Comparison of ENCODE assay signal across 1 cellular context in the genomic region with DNA sequence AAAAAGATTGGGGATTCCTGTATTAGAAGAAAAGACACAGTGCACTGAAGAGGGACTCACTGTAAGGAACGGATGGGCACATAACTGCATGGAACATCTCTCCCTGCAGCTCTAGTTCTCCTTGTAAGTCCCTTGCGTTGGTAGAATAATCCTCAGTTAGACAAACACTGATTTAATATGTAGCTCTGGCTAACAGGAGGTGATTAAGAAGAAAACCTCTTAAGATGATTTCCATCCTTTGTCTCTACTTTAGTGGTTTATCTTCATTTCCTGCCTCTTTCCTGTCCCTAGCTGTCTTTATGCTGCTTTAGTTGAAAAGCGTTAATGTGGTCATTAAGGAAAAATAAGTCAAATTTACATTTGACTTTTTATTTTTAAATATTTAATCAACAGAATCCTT.
TF ChIP-seq lines count a peak whose summit lies in the region.

No MANE protein-coding gene starts in this region.

TF ChIP-seq in GM23338, 12 proteins besides CTCF, POLR2A, EP300 and RAD21 (continued from another document):
- TF ChIP-seq, protein P1, sequence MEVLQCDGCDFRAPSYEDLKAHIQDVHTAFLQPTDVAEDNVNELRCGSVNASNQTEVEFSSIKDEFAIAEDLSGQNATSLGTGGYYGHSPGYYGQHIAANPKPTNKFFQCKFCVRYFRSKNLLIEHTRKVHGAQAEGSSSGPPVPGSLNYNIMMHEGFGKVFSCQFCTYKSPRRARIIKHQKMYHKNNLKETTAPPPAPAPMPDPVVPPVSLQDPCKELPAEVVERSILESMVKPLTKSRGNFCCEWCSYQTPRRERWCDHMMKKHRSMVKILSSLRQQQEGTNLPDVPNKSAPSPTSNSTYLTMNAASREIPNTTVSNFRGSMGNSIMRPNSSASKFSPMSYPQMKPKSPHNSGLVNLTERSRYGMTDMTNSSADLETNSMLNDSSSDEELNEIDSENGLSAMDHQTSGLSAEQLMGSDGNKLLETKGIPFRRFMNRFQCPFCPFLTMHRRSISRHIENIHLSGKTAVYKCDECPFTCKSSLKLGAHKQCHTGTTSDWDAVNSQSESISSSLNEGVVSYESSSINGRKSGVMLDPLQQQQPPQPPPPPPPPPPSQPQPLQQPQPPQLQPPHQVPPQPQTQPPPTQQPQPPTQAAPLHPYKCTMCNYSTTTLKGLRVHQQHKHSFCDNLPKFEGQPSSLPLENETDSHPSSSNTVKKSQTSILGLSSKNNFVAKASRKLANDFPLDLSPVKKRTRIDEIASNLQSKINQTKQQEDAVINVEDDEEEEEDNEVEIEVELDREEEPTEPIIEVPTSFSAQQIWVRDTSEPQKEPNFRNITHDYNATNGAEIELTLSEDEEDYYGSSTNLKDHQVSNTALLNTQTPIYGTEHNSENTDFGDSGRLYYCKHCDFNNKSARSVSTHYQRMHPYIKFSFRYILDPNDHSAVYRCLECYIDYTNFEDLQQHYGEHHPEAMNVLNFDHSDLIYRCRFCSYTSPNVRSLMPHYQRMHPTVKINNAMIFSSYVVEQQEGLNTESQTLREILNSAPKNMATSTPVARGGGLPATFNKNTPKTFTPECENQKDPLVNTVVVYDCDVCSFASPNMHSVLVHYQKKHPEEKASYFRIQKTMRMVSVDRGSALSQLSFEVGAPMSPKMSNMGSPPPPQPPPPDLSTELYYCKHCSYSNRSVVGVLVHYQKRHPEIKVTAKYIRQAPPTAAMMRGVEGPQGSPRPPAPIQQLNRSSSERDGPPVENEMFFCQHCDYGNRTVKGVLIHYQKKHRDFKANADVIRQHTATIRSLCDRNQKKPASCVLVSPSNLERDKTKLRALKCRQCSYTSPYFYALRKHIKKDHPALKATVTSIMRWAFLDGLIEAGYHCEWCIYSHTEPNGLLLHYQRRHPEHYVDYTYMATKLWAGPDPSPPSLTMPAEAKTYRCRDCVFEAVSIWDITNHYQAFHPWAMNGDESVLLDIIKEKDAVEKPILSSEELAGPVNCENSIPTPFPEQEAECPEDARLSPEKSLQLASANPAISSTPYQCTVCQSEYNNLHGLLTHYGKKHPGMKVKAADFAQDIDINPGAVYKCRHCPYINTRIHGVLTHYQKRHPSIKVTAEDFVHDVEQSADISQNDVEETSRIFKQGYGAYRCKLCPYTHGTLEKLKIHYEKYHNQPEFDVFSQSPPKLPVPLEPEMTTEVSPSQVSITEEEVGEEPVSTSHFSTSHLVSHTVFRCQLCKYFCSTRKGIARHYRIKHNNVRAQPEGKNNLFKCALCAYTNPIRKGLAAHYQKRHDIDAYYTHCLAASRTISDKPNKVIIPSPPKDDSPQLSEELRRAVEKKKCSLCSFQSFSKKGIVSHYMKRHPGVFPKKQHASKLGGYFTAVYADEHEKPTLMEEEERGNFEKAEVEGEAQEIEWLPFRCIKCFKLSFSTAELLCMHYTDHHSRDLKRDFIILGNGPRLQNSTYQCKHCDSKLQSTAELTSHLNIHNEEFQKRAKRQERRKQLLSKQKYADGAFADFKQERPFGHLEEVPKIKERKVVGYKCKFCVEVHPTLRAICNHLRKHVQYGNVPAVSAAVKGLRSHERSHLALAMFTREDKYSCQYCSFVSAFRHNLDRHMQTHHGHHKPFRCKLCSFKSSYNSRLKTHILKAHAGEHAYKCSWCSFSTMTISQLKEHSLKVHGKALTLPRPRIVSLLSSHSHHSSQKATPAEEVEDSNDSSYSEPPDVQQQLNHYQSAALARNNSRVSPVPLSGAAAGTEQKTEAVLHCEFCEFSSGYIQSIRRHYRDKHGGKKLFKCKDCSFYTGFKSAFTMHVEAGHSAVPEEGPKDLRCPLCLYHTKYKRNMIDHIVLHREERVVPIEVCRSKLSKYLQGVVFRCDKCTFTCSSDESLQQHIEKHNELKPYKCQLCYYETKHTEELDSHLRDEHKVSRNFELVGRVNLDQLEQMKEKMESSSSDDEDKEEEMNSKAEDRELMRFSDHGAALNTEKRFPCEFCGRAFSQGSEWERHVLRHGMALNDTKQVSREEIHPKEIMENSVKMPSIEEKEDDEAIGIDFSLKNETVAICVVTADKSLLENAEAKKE (CRISPR knock-in tag; IDR thresholded peaks at IDR 0.05): no peak
- TF ChIP-seq NANOG (IDR thresholded peaks at IDR 0.05; ENCODE audit: borderline replicate concordance) (no peak), ZNF114 (CRISPR knock-in tag; IDR thresholded peaks at IDR 0.05) (no peak), EZH2 (IDR thresholded peaks at IDR 0.05; ENCODE audit: low read depth, unreplicated experiment) (no peak), ZNF331 (CRISPR knock-in tag; IDR thresholded peaks at IDR 0.05; ENCODE audit: low read depth) (no peak), JUNB (IDR thresholded peaks at IDR 0.05; ENCODE audit: unreplicated experiment) (no peak)
- TF ChIP-seq, protein P2, sequence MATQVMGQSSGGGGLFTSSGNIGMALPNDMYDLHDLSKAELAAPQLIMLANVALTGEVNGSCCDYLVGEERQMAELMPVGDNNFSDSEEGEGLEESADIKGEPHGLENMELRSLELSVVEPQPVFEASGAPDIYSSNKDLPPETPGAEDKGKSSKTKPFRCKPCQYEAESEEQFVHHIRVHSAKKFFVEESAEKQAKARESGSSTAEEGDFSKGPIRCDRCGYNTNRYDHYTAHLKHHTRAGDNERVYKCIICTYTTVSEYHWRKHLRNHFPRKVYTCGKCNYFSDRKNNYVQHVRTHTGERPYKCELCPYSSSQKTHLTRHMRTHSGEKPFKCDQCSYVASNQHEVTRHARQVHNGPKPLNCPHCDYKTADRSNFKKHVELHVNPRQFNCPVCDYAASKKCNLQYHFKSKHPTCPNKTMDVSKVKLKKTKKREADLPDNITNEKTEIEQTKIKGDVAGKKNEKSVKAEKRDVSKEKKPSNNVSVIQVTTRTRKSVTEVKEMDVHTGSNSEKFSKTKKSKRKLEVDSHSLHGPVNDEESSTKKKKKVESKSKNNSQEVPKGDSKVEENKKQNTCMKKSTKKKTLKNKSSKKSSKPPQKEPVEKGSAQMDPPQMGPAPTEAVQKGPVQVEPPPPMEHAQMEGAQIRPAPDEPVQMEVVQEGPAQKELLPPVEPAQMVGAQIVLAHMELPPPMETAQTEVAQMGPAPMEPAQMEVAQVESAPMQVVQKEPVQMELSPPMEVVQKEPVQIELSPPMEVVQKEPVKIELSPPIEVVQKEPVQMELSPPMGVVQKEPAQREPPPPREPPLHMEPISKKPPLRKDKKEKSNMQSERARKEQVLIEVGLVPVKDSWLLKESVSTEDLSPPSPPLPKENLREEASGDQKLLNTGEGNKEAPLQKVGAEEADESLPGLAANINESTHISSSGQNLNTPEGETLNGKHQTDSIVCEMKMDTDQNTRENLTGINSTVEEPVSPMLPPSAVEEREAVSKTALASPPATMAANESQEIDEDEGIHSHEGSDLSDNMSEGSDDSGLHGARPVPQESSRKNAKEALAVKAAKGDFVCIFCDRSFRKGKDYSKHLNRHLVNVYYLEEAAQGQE (IDR thresholded peaks at IDR 0.05; ENCODE audit: unreplicated experiment): no peak
TF ChIP-seq in GM23338: peak in this region for 0.
